28 cellular contexts compared by ENCODE assay signal in the genomic region with DNA sequence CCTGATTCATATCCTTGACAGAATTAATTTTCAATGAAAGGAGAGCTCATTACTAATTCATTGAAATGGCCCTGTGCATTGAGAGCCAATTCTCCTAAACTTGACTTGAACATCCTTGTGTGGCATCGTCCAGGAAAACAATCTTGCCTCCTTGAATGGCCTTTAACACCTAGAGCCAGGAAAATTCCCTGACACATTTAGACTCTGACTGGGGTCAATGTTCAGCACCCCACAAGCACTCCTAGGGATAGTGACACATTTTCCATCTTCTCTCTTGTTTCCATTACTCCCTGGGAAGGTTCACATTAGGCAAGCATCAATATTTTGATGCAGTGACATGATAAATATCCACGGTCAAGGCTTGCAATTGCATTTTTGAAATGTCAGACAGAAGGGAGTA.
"Had no signal": no experiment of that assay in that cellular context is flagged by ENCODE, and none has a peak within 500 bp of the region (broad histone marks: within the 10 kb centered on the region; RNA-seq: fewer than 3 reads in every experiment).

No MANE protein-coding gene starts in this region.

- H3K36me3 ChIP-seq: neural progenitor cell, ovary, right lobe of liver, sigmoid colon, spleen, suprapubic skin, tibial artery, transverse colon, upper lobe of right lung, uterus had no signal

- H3K9ac ChIP-seq: neural progenitor cell, parathyroid adenoma had no signal

- ATAC-seq: natural killer cell; psoas muscle; right cardiac atrium; right lobe of liver; stimulated activated memory B cell treated with anti-CD40 and anti-IgM and Interleukin-4, amounts not matched to agents 10 μg/mL and 1 μg/mL and 100 μg/mL, for 72 hours; stimulated activated naive CD8-positive, alpha-beta T cell treated with anti-CD3 and anti-CD28 coated beads, Interleukin-15, amount 100 ng/mL, for 72 hours; stimulated activated naive CD8-positive, alpha-beta T cell treated with anti-CD3 and anti-CD28 coated beads, Interleukin-15, Interleukin-2, amounts not matched to agents 100 U/mL and 50 U/mL, for 24 hours; upper lobe of right lung had no signal

- H3K4me2 ChIP-seq: neural progenitor cell, smooth muscle cell had no signal

- DNase-seq: natural killer cell; occipital lobe; ovary; posterior cingulate gyrus; psoas muscle; right cardiac atrium; right lobe of liver; sigmoid colon; spleen; stimulated activated CD4-positive, alpha-beta T cell treated with anti-CD3 and anti-CD28 coated beads, Interleukin-12 subunit alpha, Interleukin-12 subunit beta, amount 100 ng/mL, for 4 hours; stimulated activated CD4-positive, alpha-beta T cell treated with anti-CD3 and anti-CD28 coated beads, Interleukin-1b, Interleukin-23, amount 100 ng/mL, for 48 hours; stimulated activated CD4-positive, alpha-beta T cell treated with anti-CD3 and anti-CD28 coated beads, Interleukin-4, amount 100 ng/mL, for 1 hour; stimulated activated CD4-positive, alpha-beta T cell treated with anti-CD3 and anti-CD28 coated beads, Interleukin-4, amount 100 ng/mL, for 4 hours; stimulated activated CD8-positive, alpha-beta memory T cell treated with anti-CD3 and anti-CD28 coated beads, Interleukin-4, amount 100 ng/mL, for 48 hours; stimulated activated naive CD4-positive, alpha-beta T cell; stimulated activated naive CD8-positive, alpha-beta T cell treated with anti-CD3 and anti-CD28 coated beads, Interleukin-15, amount 100 ng/mL, for 72 hours; stimulated activated naive CD8-positive, alpha-beta T cell treated with anti-CD3 and anti-CD28 coated beads, Interleukin-15, Interleukin-2, amounts not matched to agents 100 U/mL and 50 U/mL, for 24 hours; substantia nigra; testis; tibial artery; transverse colon; upper lobe of right lung; uterus had no signal

- H3K4me1 ChIP-seq: neural progenitor cell, parathyroid adenoma, psoas muscle, spleen, suprapubic skin, testis, tibial artery, upper lobe of right lung, uterus had no signal

- H3K79me2 ChIP-seq: parathyroid adenoma had no signal

- H3K4me3 ChIP-seq: neural progenitor cell, ovary, psoas muscle, right lobe of liver, sigmoid colon, smooth muscle cell, spleen, suprapubic skin, testis, tibial artery, transverse colon, upper lobe of right lung, uterus had no signal

- H3K9me3 ChIP-seq: ovary, right lobe of liver, testis, tibial artery, transverse colon, upper lobe of right lung, uterus had no signal

- H3K27ac ChIP-seq: neural progenitor cell, ovary, parathyroid adenoma, psoas muscle, right lobe of liver, sigmoid colon, spleen, suprapubic skin, testis, tibial artery, transverse colon, upper lobe of right lung, uterus had no signal

- H3K27me3 ChIP-seq: neural progenitor cell, ovary, right lobe of liver, sigmoid colon, suprapubic skin, testis, tibial artery, transverse colon, upper lobe of right lung had no signal
